Comparison of ENCODE assay signal across 14 cellular contexts in the genomic region with DNA sequence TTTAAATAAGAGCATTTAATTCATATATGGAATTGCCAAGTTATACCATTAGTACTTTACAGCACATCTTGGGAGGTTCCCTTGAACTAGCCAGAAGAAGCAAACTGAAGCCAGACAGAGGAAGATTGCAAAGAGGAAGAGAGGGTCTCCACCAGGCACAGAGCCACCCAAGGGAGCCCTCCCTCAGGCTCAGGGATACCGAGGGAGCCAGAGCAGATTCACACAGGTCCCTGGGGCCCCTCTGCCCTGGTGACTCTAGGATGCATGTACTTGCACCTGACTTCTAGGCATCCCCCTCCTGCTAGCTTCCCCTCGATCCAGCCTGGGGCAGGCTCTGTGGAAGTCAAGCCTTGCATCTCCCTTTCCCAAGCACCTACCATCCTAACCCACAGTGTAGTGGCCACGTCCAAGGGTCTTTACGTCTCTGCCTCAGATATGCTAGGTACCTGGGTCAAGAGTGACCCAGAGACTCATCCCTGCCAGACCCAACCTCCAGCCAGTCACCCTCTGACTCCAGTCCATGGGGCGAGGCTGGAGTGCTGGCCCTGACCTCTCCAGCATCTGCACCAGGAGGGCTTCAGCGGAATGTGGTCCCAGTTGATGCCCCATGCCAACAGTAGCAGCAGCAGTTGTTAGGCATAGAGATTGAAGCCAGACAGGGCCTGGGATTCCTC. TPM values are rescaled to one million over a fixed set of nuclear protein-coding genes. Genes with fewer than 3 reads are reported as not detected.
DNase-seq lines count a peak whose midpoint lies in the region; ATAC-seq and TF ChIP-seq lines count a peak whose summit lies in the region.
"Had no signal": no experiment of that assay in that cellular context is flagged by ENCODE, and none has a peak within 500 bp of the region (broad histone marks: within the 10 kb centered on the region; RNA-seq: fewer than 3 reads in every experiment).

No MANE protein-coding gene starts in this region.

- DNase-seq in CD14-positive monocyte (ENCODE audit: low spot score) = no peak
- peak; percentile 18 for DNase-seq in activated CD8-positive, alpha-beta T cell treated with anti-CD3 and anti-CD28 coated beads, Interleukin-2, amount 10 ng/mL, durations not matched to agents 7 days and 5 days
- DNase-seq in memory B cell (ENCODE audit: low spot score in 2 of 2) = no peak
- DNase-seq in ovary = no peak
- DNase-seq in hepatocyte (ENCODE audit: low spot score) = no peak
- no peak for DNase-seq in osteoblast (ENCODE audit: insufficient read length, low spot score, missing footprints)
- no peak for DNase-seq in activated CD4-positive, alpha-beta T cell treated with anti-CD3 and anti-CD28 coated beads, Interleukin-2, amount 50 U/mL, for 48 hours
- DNase-seq: left cardiac atrium; mucosa of descending colon; pancreas; stimulated activated CD4-positive, alpha-beta T cell treated with anti-CD3 and anti-CD28 coated beads, Interleukin-2, amount 100 ng/mL, for 48 hours; testis had no signal

- intact Hi-C loops in CD14-positive monocyte (cut with micrococcal nuclease) = no loop called here
- intact Hi-C loops in ovary (cut with DNase I) = no loop called here

- peaks cover 14% of the 10 kb centered on the region for H3F3A ChIP-seq in DOHH2 (ENCODE audit: control insufficient read depth, insufficient read depth)

- H3K27ac Mint-ChIP-seq in CD14-positive monocyte (peak overlapping the region in 6 of 7 donors; percentile 24 to 91 (median 68)), memory B cell (peak overlapping the region; percentile 18)
- peak overlapping the region; percentile 40 for H3K27ac Mint-ChIP-seq in activated CD8-positive, alpha-beta T cell treated with anti-CD3 and anti-CD28 coated beads, Interleukin-2, amount 10 ng/mL, durations not matched to agents 7 days and 5 days

- H3K9me2 ChIP-seq in DOHH2 (replicated peaks; ENCODE audit: control insufficient read depth, low read length) (no peaks in the 10 kb centered on the region), hepatocyte (replicated peaks; ENCODE audit: insufficient read depth) (no peaks in the 10 kb centered on the region)

- no peaks in the 10 kb centered on the region for H3K27me3 ChIP-seq in DOHH2 (ENCODE audit: control insufficient read depth, low read length)
- H3K27me3 ChIP-seq in ovary = no peaks in the 10 kb centered on the region
- no peaks in the 10 kb centered on the region for H3K27me3 ChIP-seq in hepatocyte
- no peaks in the 10 kb centered on the region for H3K27me3 ChIP-seq in osteoblast (ENCODE audit: insufficient read depth, low read length)
- H3K27me3 ChIP-seq: pancreas, testis had no signal

- TF ChIP-seq POLR2A in ovary (IDR thresholded peaks at IDR 0.05) = no peak

- peaks cover 99% of the 10 kb centered on the region for H3K79me2 ChIP-seq in DOHH2 (ENCODE audit: control insufficient read depth, low read length)
- H3K79me2 ChIP-seq in hepatocyte = peaks cover 73% of the 10 kb centered on the region
- H3K79me2 ChIP-seq in osteoblast (ENCODE audit: insufficient read depth, low read length) = peaks cover 52% of the 10 kb centered on the region

- H3K9me3 ChIP-seq in DOHH2 (ENCODE audit: control insufficient read depth, insufficient read depth, low read length) = no peaks in the 10 kb centered on the region
- H3K9me3 ChIP-seq in ovary = no peaks in the 10 kb centered on the region
- no peaks in the 10 kb centered on the region for H3K9me3 ChIP-seq in hepatocyte (ENCODE audit: low read depth)
- H3K9me3 ChIP-seq in osteoblast (ENCODE audit: low read depth, low read length) = no peaks in the 10 kb centered on the region
- H3K9me3 ChIP-seq: mucosa of descending colon, pancreas, testis had no signal

- H3K4me2 ChIP-seq in DOHH2 (ENCODE audit: low read length) (peak overlapping the region; percentile 73), hepatocyte (no peak overlapping the region), osteoblast (ENCODE audit: insufficient read depth, low read length) (no peak overlapping the region)

- H3K4me1 ChIP-seq in DOHH2 (ENCODE audit: control insufficient read depth, low read length) = peaks cover 96% of the 10 kb centered on the region
- peaks cover 2% of the 10 kb centered on the region for H3K4me1 ChIP-seq in ovary (ENCODE audit: insufficient read depth)
- H3K4me1 ChIP-seq in hepatocyte (ENCODE audit: insufficient read depth) = peaks cover 8% of the 10 kb centered on the region
- H3K4me1 ChIP-seq in osteoblast (ENCODE audit: insufficient read depth, low read length) = peaks cover 22% of the 10 kb centered on the region
- H3K4me1 ChIP-seq: testis had no signal

- H3K4me3 ChIP-seq in DOHH2 (ENCODE audit: low read length) (peak overlapping the region; percentile 63), ovary (no peak overlapping the region), hepatocyte (no peak overlapping the region), osteoblast (ENCODE audit: insufficient read depth, low read length) (no peak overlapping the region)
- H3K4me3 ChIP-seq: mucosa of descending colon, pancreas, testis had no signal

- H2AFZ ChIP-seq in hepatocyte (no peak overlapping the region), osteoblast (ENCODE audit: low read length) (no peak overlapping the region)

- no peak for ATAC-seq in activated CD8-positive, alpha-beta T cell treated with anti-CD3 and anti-CD28 coated beads, Interleukin-2, amount 10 ng/mL, durations not matched to agents 7 days and 5 days
- no peak for ATAC-seq in memory B cell (ENCODE audit: low read depth)
- ATAC-seq: left cardiac atrium, mucosa of descending colon, pancreas had no signal

- H4K20me1 ChIP-seq in DOHH2 (ENCODE audit: control insufficient read depth, insufficient read depth, low read depth, low read length) (no peaks in the 10 kb centered on the region; the same call in 1 of the 2 replicates), hepatocyte (ENCODE audit: insufficient read depth, poor library complexity, severe bottlenecking) (no peaks in the 10 kb centered on the region), osteoblast (ENCODE audit: insufficient read depth, low read length) (peaks cover 11% of the 10 kb centered on the region)

- CTCF ChIA-PET in activated CD8-positive, alpha-beta T cell treated with anti-CD3 and anti-CD28 coated beads, Interleukin-2, amount 10 ng/mL, durations not matched to agents 7 days and 5 days (lab: Charles Lee) = interaction anchor here (2.9 kb wide), 1 partner anchor 31 kb away, joined by 9 read pairs; no protein-coding TSS in a partner anchor

- no peak for TF ChIP-seq EP300 in ovary (IDR thresholded peaks at IDR 0.05)

- peaks cover 45 to 52% of the 10 kb centered on the region in 2 donors for H3K36me3 Mint-ChIP-seq in CD14-positive monocyte
- H3K36me3 Mint-ChIP-seq in activated CD8-positive, alpha-beta T cell treated with anti-CD3 and anti-CD28 coated beads, Interleukin-2, amount 10 ng/mL, durations not matched to agents 7 days and 5 days (ENCODE audit: low read depth) = peaks cover 65% of the 10 kb centered on the region
- peaks cover 25% of the 10 kb centered on the region for H3K36me3 Mint-ChIP-seq in memory B cell

- H3K27me3 Mint-ChIP-seq in CD14-positive monocyte (ENCODE audit: low read depth in 3 of 3) (peaks cover 0 to 2% (median 0%) of the 10 kb centered on the region in 3 donors), memory B cell (no peaks in the 10 kb centered on the region)
- no peaks in the 10 kb centered on the region for H3K27me3 Mint-ChIP-seq in activated CD8-positive, alpha-beta T cell treated with anti-CD3 and anti-CD28 coated beads, Interleukin-2, amount 10 ng/mL, durations not matched to agents 7 days and 5 days (ENCODE audit: low read depth)

- H3K9me3 Mint-ChIP-seq in CD14-positive monocyte (no peaks in the 10 kb centered on the region), memory B cell (no peaks in the 10 kb centered on the region)
- H3K9me3 Mint-ChIP-seq in activated CD8-positive, alpha-beta T cell treated with anti-CD3 and anti-CD28 coated beads, Interleukin-2, amount 10 ng/mL, durations not matched to agents 7 days and 5 days (ENCODE audit: insufficient read depth) = no peaks in the 10 kb centered on the region

- 95 to 98% (median 98%) methylated on average over 6 of the region's 6 CpGs for WGBS in ovary, 3 donors
- WGBS in hepatocyte (ENCODE audit: low lambda C conversion rate, missing lambda C conversion rate) = 100% methylated on average over 6 of the region's 6 CpGs

- POLR2A ChIA-PET in activated CD8-positive, alpha-beta T cell treated with anti-CD3 and anti-CD28 coated beads, Interleukin-2, amount 10 ng/mL, durations not matched to agents 7 days and 5 days (lab: Charles Lee) = interaction anchor here (1.1 kb wide), 1 partner anchor 24 kb away, joined by 3 read pairs; no protein-coding TSS in a partner anchor

- TF ChIP-seq CTCF in CD14-positive monocyte (IDR thresholded peaks at IDR 0.05) (no peak), DOHH2 (IDR thresholded peaks at IDR 0.05; ENCODE audit: low read depth, low read length, poor library complexity, severe bottlenecking) (no peak), ovary (IDR thresholded peaks at IDR 0.05) (no peak), hepatocyte (IDR thresholded peaks at IDR 0.05; ENCODE audit: poor library complexity) (no peak), osteoblast (IDR thresholded peaks at IDR 0.05; ENCODE audit: extremely low read depth, low read depth, low read length) (no peak)

- H3K4me1 Mint-ChIP-seq in CD14-positive monocyte = peaks cover 70% of the 10 kb centered on the region
- peaks cover 75% of the 10 kb centered on the region for H3K4me1 Mint-ChIP-seq in activated CD8-positive, alpha-beta T cell treated with anti-CD3 and anti-CD28 coated beads, Interleukin-2, amount 10 ng/mL, durations not matched to agents 7 days and 5 days (ENCODE audit: low read depth)
- peaks cover 61% of the 10 kb centered on the region for H3K4me1 Mint-ChIP-seq in memory B cell

- H3K4me3 Mint-ChIP-seq in CD14-positive monocyte (no peak overlapping the region), memory B cell (no peak overlapping the region)
- no peak overlapping the region for H3K4me3 Mint-ChIP-seq in activated CD8-positive, alpha-beta T cell treated with anti-CD3 and anti-CD28 coated beads, Interleukin-2, amount 10 ng/mL, durations not matched to agents 7 days and 5 days

- H3K27ac ChIP-seq in DOHH2 (ENCODE audit: low read depth, low read length) (peak overlapping the region; percentile 86), ovary (no peak overlapping the region), hepatocyte (no peak overlapping the region), osteoblast (ENCODE audit: low read depth, low read length) (no peak overlapping the region)
- H3K27ac ChIP-seq: HL-60, pancreas, testis had no signal

- H3K36me3 ChIP-seq in DOHH2 (ENCODE audit: control insufficient read depth, low read length) = peaks cover 95% of the 10 kb centered on the region
- H3K36me3 ChIP-seq in ovary = no peaks in the 10 kb centered on the region
- no peaks in the 10 kb centered on the region for H3K36me3 ChIP-seq in hepatocyte (replicated peaks; ENCODE audit: insufficient read depth, low read depth)
- no peaks in the 10 kb centered on the region for H3K36me3 ChIP-seq in osteoblast (ENCODE audit: insufficient read depth, low read length)
- H3K36me3 ChIP-seq: pancreas had no signal

RNA-seq across cellular contexts. Expression of a gene that starts 6.4 kb away (rescaled TPM):
- polyA plus RNA-seq in CD14-positive monocyte (10 to 100 TPM; 47.7 to 79.8 TPM), ovary (10 to 100 TPM; 13.8 to 30.4 TPM), hepatocyte (18.5 and 19.6 TPM in 2 replicates)
- 10 to 100 TPM; 54.6 to 62.4 TPM for total RNA-seq in activated CD8-positive, alpha-beta T cell treated with anti-CD3 and anti-CD28 coated beads, Interleukin-2, amount 10 ng/mL, durations not matched to agents 7 days and 5 days
- total RNA-seq in ovary (10 to 100 TPM; 10.8 to 27.5 (median 20.5) TPM), hepatocyte (18.2 and 19.9 TPM in 2 replicates), osteoblast (4.0 and 5.3 TPM in 2 replicates)

RNA-seq across cellular contexts. Expression of a gene that starts 30.0 kb away (rescaled TPM):
- 100 to 1,000 TPM; 212 to 225 TPM for polyA plus RNA-seq in CD14-positive monocyte
- total RNA-seq in activated CD8-positive, alpha-beta T cell treated with anti-CD3 and anti-CD28 coated beads, Interleukin-2, amount 10 ng/mL, durations not matched to agents 7 days and 5 days = 10 to 100 TPM; 37.1 to 44.2 TPM
- 10 to 100 TPM; 18.1 to 25.5 (median 23.8) TPM for total RNA-seq in ovary
- 10 to 100 TPM; 31.5 to 31.7 TPM for polyA plus RNA-seq in ovary
- total RNA-seq in hepatocyte = 27.1 and 30.2 TPM in 2 replicates
- 23.4 and 29.2 TPM in 2 replicates for polyA plus RNA-seq in hepatocyte
- total RNA-seq in osteoblast = 44.9 and 52.7 TPM in 2 replicates
